ENCODE assay signal across 1 cellular context in genomic region chr7:92255308-92255707, GRCh38.
TF ChIP-seq lines count a peak whose summit lies in the region.

No MANE protein-coding gene starts in this region.

TF ChIP-seq in IMR-90, 13 proteins besides CTCF, POLR2A, EP300 and RAD21:
- TF ChIP-seq CEBPB (IDR thresholded peaks at IDR 0.05; ENCODE audit: low read depth, low read length): no peak
- TF ChIP-seq RCOR1 (IDR thresholded peaks at IDR 0.05; ENCODE audit: insufficient replicate concordance, low read length): peak; percentile 75
- no peak for TF ChIP-seq CHD1 (IDR thresholded peaks at IDR 0.05; ENCODE audit: low read depth, low read length)
- no peak for TF ChIP-seq RFX5 (IDR thresholded peaks at IDR 0.05; ENCODE audit: low read depth, low read length)
- no peak for TF ChIP-seq BHLHE40 (IDR thresholded peaks at IDR 0.05; ENCODE audit: low read depth, low read length)
- 0 out of 2 replicates have a peak, but pooled peaks have one; percentile 35 for TF ChIP-seq MAFK (IDR thresholded peaks at IDR 0.05; ENCODE audit: low read depth, low read length)
- TF ChIP-seq SMC3 (IDR thresholded peaks at IDR 0.05; ENCODE audit: low read depth, low read length): no peak
- no peak for TF ChIP-seq ELK1 (IDR thresholded peaks at IDR 0.05; ENCODE audit: borderline replicate concordance, low read depth, low read length)
- TF ChIP-seq FOS (IDR thresholded peaks at IDR 0.05; ENCODE audit: low read depth, low read length): no peak
- TF ChIP-seq USF2 (IDR thresholded peaks at IDR 0.05; ENCODE audit: low read depth, low read length): 0 out of 2 replicates have a peak, but pooled peaks have one; percentile 14
- TF ChIP-seq NFE2L2 (IDR thresholded peaks at IDR 0.05; ENCODE audit: low read depth, low read length): no peak
- TF ChIP-seq MXI1 (IDR thresholded peaks at IDR 0.05; ENCODE audit: borderline replicate concordance, low read depth, low read length): no peak
- no peak for TF ChIP-seq MAZ (IDR thresholded peaks at IDR 0.05; ENCODE audit: borderline replicate concordance, low read depth, low read length)
